Comparison of ENCODE assay signal across 8 cellular contexts in genomic region chr10:104291439-104291951, GRCh38. TPM values are rescaled to one million over a fixed set of nuclear protein-coding genes. Genes with fewer than 3 reads are reported as not detected.
DNase-seq lines count a peak whose midpoint lies in the region; ATAC-seq and TF ChIP-seq lines count a peak whose summit lies in the region.

No MANE protein-coding gene starts in this region.

- H3K9me2 ChIP-seq in hepatocyte (replicated peaks; ENCODE audit: insufficient read depth), result no peaks in the 10 kb centered on the region

- H3K4me2 ChIP-seq in hepatocyte, result peak overlapping the region; percentile 60

- H3K27ac ChIP-seq in hepatocyte, result no peak overlapping the region

- H3K4me1 ChIP-seq in hepatocyte (ENCODE audit: insufficient read depth), result no peaks in the 10 kb centered on the region

- no peaks in the 10 kb centered on the region for H3K27me3 ChIP-seq in hepatocyte

- 2% methylated on average over 26 of the region's 26 CpGs for WGBS in hepatocyte (ENCODE audit: low lambda C conversion rate, missing lambda C conversion rate)

- no peaks in the 10 kb centered on the region for H4K20me1 ChIP-seq in hepatocyte (ENCODE audit: insufficient read depth, poor library complexity, severe bottlenecking)

- H3K9me3 ChIP-seq in hepatocyte (ENCODE audit: low read depth), result no peaks in the 10 kb centered on the region

- H3K4me3 ChIP-seq in hepatocyte (no peak overlapping the region), skeletal muscle cell (ENCODE audit: low read depth, low read length) (no peak overlapping the region)

- peak; percentile 99 for ATAC-seq in HG02798 (IDR thresholded peaks at IDR 0.05; ENCODE audit: poor library complexity, unreplicated experiment)

- no peaks in the 10 kb centered on the region for H3K36me3 ChIP-seq in hepatocyte (replicated peaks; ENCODE audit: insufficient read depth, low read depth)

- DNase-seq in NCI-H187 (lab: John Stamatoyannopoulos, UW), result peak; percentile 16 to 42
- no peak for DNase-seq in NCI-H187 treated with DMSO at 0.1 percent for 48 hours (lab: John Stamatoyannopoulos, UW)
- DNase-seq in NCI-H128 (lab: John Stamatoyannopoulos, UW; ENCODE audit: unreplicated experiment), result peak; percentile 63
- peak; percentile 75 to 88 (median 81) for DNase-seq in T-helper 2 cell
- peak; percentile 27 to 94 (median 76) for DNase-seq in amygdala (lab: John Stamatoyannopoulos, UW)
- DNase-seq in hepatocyte (ENCODE audit: low spot score), result peak; percentile 95
- peak; percentile 58 for DNase-seq in skeletal muscle cell (ENCODE audit: low read depth)

- TF ChIP-seq CTCF in hepatocyte (IDR thresholded peaks at IDR 0.05; ENCODE audit: poor library complexity), result peak; percentile 100

- no peaks in the 10 kb centered on the region for H3K79me2 ChIP-seq in hepatocyte

- no peak overlapping the region for H2AFZ ChIP-seq in hepatocyte

RNA-seq across cellular contexts. Expression of gene GSTO2, which starts 22.5 kb away (rescaled TPM):
- total RNA-seq in hepatocyte, result 2.5 and 2.7 TPM in 2 replicates
- polyA plus RNA-seq in hepatocyte, result 0.37 and 1.4 TPM in 2 replicates

RNA-seq across cellular contexts. Expression of gene GSTO1, which starts 36.8 kb away (rescaled TPM):
- total RNA-seq in hepatocyte, result 216 and 220 TPM in 2 replicates
- 292 and 328 TPM in 2 replicates for polyA plus RNA-seq in hepatocyte

RNA-seq across cellular contexts. Expression of gene ITPRIP, which starts 46.8 kb away (rescaled TPM):
- 4.9 and 5.9 TPM in 2 replicates for total RNA-seq in hepatocyte
- 7.9 and 9.0 TPM in 2 replicates for polyA plus RNA-seq in hepatocyte

RNA-seq across cellular contexts. Expression of gene CFAP43, which starts 59.3 kb away (rescaled TPM):
- 0.83 and 1.6 TPM in 2 replicates for total RNA-seq in hepatocyte
- 0.57 and 0.66 TPM in 2 replicates for polyA plus RNA-seq in hepatocyte
